8 cellular contexts compared by ENCODE assay signal in the genomic region with DNA sequence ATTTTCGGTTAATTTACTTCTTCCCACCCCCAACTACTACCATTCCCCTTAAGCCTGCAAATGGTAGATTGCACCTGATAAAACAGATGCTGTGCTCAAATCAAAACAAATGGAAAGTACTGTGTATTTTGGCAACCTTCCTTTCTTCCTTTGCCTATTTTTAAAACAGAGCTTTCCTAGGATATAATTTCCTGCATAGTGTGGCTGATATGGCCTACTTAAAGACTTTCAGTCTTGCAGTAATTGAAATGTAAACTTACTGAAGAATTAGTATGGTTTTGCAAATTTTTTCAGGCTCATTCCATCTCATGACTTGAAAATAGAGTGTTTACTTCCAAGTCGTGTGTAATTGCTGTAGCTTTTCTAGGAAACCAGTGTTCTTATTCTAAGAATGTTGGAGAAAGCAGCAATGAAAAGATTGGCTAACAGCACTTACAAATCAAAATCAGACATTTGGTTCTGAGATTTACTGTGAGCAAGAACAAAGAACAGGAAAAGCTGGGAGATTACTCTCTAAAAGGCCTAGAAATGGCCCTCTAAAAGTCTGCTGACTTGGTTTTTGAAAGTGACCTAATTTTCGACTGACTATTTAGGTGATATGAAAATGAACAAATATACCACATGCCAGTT. TPM values are rescaled to one million over a fixed set of nuclear protein-coding genes. Genes with fewer than 3 reads are reported as not detected.
A peak's percentile ranks its signal among the peaks of the same experiment; 100 is the strongest.
DNase-seq lines count a peak whose midpoint lies in the region; ATAC-seq, FAIRE-seq and TF ChIP-seq lines count a peak whose summit lies in the region.

No MANE protein-coding gene starts in this region.

- TF ChIP-seq POLR2A in heart left ventricle (IDR thresholded peaks at IDR 0.05) (no peak), erythroblast (IDR thresholded peaks at IDR 0.05; ENCODE audit: low read length) (no peak)

- POLR2A ChIA-PET in activated CD4-positive, alpha-beta memory T cell treated with anti-CD3 and anti-CD28 coated beads for 36 hours (lab: Charles Lee) = interaction anchor here (1.7 kb wide), 1 partner anchor 51 kb away, joined by 4 read pairs; no protein-coding TSS in a partner anchor

- peak overlapping the region in 1 of 12 donors; percentile 2 for H3K4me3 ChIP-seq in heart left ventricle

- peaks cover 25% of the 10 kb centered on the region for H3K4me1 Mint-ChIP-seq in activated naive CD4-positive, alpha-beta T cell treated with anti-CD3 and anti-CD28 coated beads, Interleukin-2, amount 10 ng/mL, durations not matched to agents 7 days and 5 days
- peaks cover 15% of the 10 kb centered on the region for H3K4me1 Mint-ChIP-seq in activated naive CD4-positive, alpha-beta T cell treated with anti-CD3 and anti-CD28 coated beads for 36 hours (ENCODE audit: low read depth)
- H3K4me1 Mint-ChIP-seq in activated CD4-positive, alpha-beta memory T cell treated with anti-CD3 and anti-CD28 coated beads for 36 hours (ENCODE audit: low read depth) = peaks cover 28% of the 10 kb centered on the region
- H3K4me1 Mint-ChIP-seq in stimulated activated effector memory CD8-positive, alpha-beta T cell treated with anti-CD3 and anti-CD28 coated beads, Interleukin-12 subunit alpha, Interleukin-12 subunit beta, amount 100 ng/mL, for 72 hours = peaks cover 6% of the 10 kb centered on the region

- H3K27ac Mint-ChIP-seq in activated naive CD4-positive, alpha-beta T cell treated with anti-CD3 and anti-CD28 coated beads, Interleukin-2, amount 10 ng/mL, durations not matched to agents 7 days and 5 days = peak overlapping the region; percentile 83
- H3K27ac Mint-ChIP-seq in activated naive CD4-positive, alpha-beta T cell treated with anti-CD3 and anti-CD28 coated beads for 36 hours = no peak overlapping the region
- peak overlapping the region; percentile 40 for H3K27ac Mint-ChIP-seq in activated CD4-positive, alpha-beta memory T cell treated with anti-CD3 and anti-CD28 coated beads for 36 hours
- peak overlapping the region; percentile 17 for H3K27ac Mint-ChIP-seq in stimulated activated effector memory CD8-positive, alpha-beta T cell treated with anti-CD3 and anti-CD28 coated beads, Interleukin-12 subunit alpha, Interleukin-12 subunit beta, amount 100 ng/mL, for 72 hours

- H3K4me3 Mint-ChIP-seq in activated naive CD4-positive, alpha-beta T cell treated with anti-CD3 and anti-CD28 coated beads, Interleukin-2, amount 10 ng/mL, durations not matched to agents 7 days and 5 days = no peak overlapping the region
- H3K4me3 Mint-ChIP-seq in activated naive CD4-positive, alpha-beta T cell treated with anti-CD3 and anti-CD28 coated beads for 36 hours = no peak overlapping the region
- no peak overlapping the region for H3K4me3 Mint-ChIP-seq in activated CD4-positive, alpha-beta memory T cell treated with anti-CD3 and anti-CD28 coated beads for 36 hours
- no peak overlapping the region for H3K4me3 Mint-ChIP-seq in stimulated activated effector memory CD8-positive, alpha-beta T cell treated with anti-CD3 and anti-CD28 coated beads, Interleukin-12 subunit alpha, Interleukin-12 subunit beta, amount 100 ng/mL, for 72 hours

- no peaks in the 10 kb centered on the region for H3K9me3 Mint-ChIP-seq in activated naive CD4-positive, alpha-beta T cell treated with anti-CD3 and anti-CD28 coated beads, Interleukin-2, amount 10 ng/mL, durations not matched to agents 7 days and 5 days
- no peaks in the 10 kb centered on the region for H3K9me3 Mint-ChIP-seq in activated naive CD4-positive, alpha-beta T cell treated with anti-CD3 and anti-CD28 coated beads for 36 hours
- no peaks in the 10 kb centered on the region for H3K9me3 Mint-ChIP-seq in activated CD4-positive, alpha-beta memory T cell treated with anti-CD3 and anti-CD28 coated beads for 36 hours
- no peaks in the 10 kb centered on the region for H3K9me3 Mint-ChIP-seq in stimulated activated effector memory CD8-positive, alpha-beta T cell treated with anti-CD3 and anti-CD28 coated beads, Interleukin-12 subunit alpha, Interleukin-12 subunit beta, amount 100 ng/mL, for 72 hours

- H3K27me3 ChIP-seq in heart left ventricle = no peaks in the 10 kb centered on the region

- no peaks in the 10 kb centered on the region for H3K27me3 Mint-ChIP-seq in activated naive CD4-positive, alpha-beta T cell treated with anti-CD3 and anti-CD28 coated beads, Interleukin-2, amount 10 ng/mL, durations not matched to agents 7 days and 5 days
- no peaks in the 10 kb centered on the region for H3K27me3 Mint-ChIP-seq in activated naive CD4-positive, alpha-beta T cell treated with anti-CD3 and anti-CD28 coated beads for 36 hours (ENCODE audit: low read depth)
- H3K27me3 Mint-ChIP-seq in activated CD4-positive, alpha-beta memory T cell treated with anti-CD3 and anti-CD28 coated beads for 36 hours = no peaks in the 10 kb centered on the region

- H3K36me3 Mint-ChIP-seq in activated naive CD4-positive, alpha-beta T cell treated with anti-CD3 and anti-CD28 coated beads, Interleukin-2, amount 10 ng/mL, durations not matched to agents 7 days and 5 days = peaks cover 21% of the 10 kb centered on the region
- peaks cover 15% of the 10 kb centered on the region for H3K36me3 Mint-ChIP-seq in activated naive CD4-positive, alpha-beta T cell treated with anti-CD3 and anti-CD28 coated beads for 36 hours (ENCODE audit: low read depth)
- H3K36me3 Mint-ChIP-seq in activated CD4-positive, alpha-beta memory T cell treated with anti-CD3 and anti-CD28 coated beads for 36 hours = peaks cover 11% of the 10 kb centered on the region
- no peaks in the 10 kb centered on the region for H3K36me3 Mint-ChIP-seq in stimulated activated effector memory CD8-positive, alpha-beta T cell treated with anti-CD3 and anti-CD28 coated beads, Interleukin-12 subunit alpha, Interleukin-12 subunit beta, amount 100 ng/mL, for 72 hours

- TF ChIP-seq CTCF in heart left ventricle (IDR thresholded peaks at IDR 0.05) = no peak

- DNase-seq in activated naive CD4-positive, alpha-beta T cell treated with anti-CD3 and anti-CD28 coated beads, Interleukin-2, amount 10 ng/mL, durations not matched to agents 7 days and 5 days = no peak
- no peak for DNase-seq in activated naive CD4-positive, alpha-beta T cell treated with anti-CD3 and anti-CD28 coated beads for 36 hours
- DNase-seq in activated CD4-positive, alpha-beta memory T cell treated with anti-CD3 and anti-CD28 coated beads for 36 hours = no peak
- DNase-seq in heart left ventricle = no peak
- DNase-seq in stimulated activated effector memory CD8-positive, alpha-beta T cell treated with anti-CD3 and anti-CD28 coated beads, Interleukin-12 subunit alpha, Interleukin-12 subunit beta, amount 100 ng/mL, for 72 hours (ENCODE audit: low spot score in 2 of 2) = no peak
- no peak for DNase-seq in HTR-8/SVneo (ENCODE audit: insufficient read length, low spot score)
- no peak for DNase-seq in erythroblast (lab: John Stamatoyannopoulos, UW)
- DNase-seq in mesenteric fat pad (ENCODE audit: low spot score) = no peak

- CTCF ChIA-PET in activated naive CD4-positive, alpha-beta T cell treated with anti-CD3 and anti-CD28 coated beads, Interleukin-2, amount 10 ng/mL, durations not matched to agents 7 days and 5 days (lab: Charles Lee) = no interaction called here
- CTCF ChIA-PET in activated naive CD4-positive, alpha-beta T cell treated with anti-CD3 and anti-CD28 coated beads for 36 hours (lab: Charles Lee) = interaction anchor here (1.4 to 1.5 kb wide), 2 partner anchors 147 to 355 kb away, joined by 3 to 4 read pairs; no protein-coding TSS in a partner anchor
- CTCF ChIA-PET in activated CD4-positive, alpha-beta memory T cell treated with anti-CD3 and anti-CD28 coated beads for 36 hours (lab: Charles Lee) = interaction anchor here (0.8 kb wide), 1 partner anchor 34 kb away, joined by 3 read pairs; no protein-coding TSS in a partner anchor

- peak overlapping the region; percentile 14 to 78 (median 56) for H3K27ac ChIP-seq in heart left ventricle

- peak; percentile 20 to 67 (median 56) for ATAC-seq in heart left ventricle
- ATAC-seq in stimulated activated effector memory CD8-positive, alpha-beta T cell treated with anti-CD3 and anti-CD28 coated beads, Interleukin-12 subunit alpha, Interleukin-12 subunit beta, amount 100 ng/mL, for 72 hours = peak; percentile 87

- intact Hi-C loops in activated naive CD4-positive, alpha-beta T cell treated with anti-CD3 and anti-CD28 coated beads for 36 hours (cut with micrococcal nuclease) = loop anchor here (5.0 kb wide), 1 partner anchor 34 kb away; no protein-coding TSS in a partner anchor
- intact Hi-C loops in activated CD4-positive, alpha-beta memory T cell treated with anti-CD3 and anti-CD28 coated beads for 36 hours (cut with micrococcal nuclease) = loop anchor here (1.0 to 5.0 kb wide), 6 partner anchors 51 to 401 kb away; partner anchors contain the start of gene REEP3
- intact Hi-C loops in heart left ventricle (cut with DNase I) = loop anchor here in 2 of 10 donors (5.0 to 10.0 kb wide), 3 partner anchors 48 to 54 kb away; partner anchors contain the start of gene REEP3 (in 2 of the 2)

- FAIRE-seq in HTR-8/SVneo (lab: Jason Lieb, UNC) = no peak

- 17 to 27% (median 19%) methylated on average over 3 of the region's 3 CpGs for WGBS in heart left ventricle, 4 donors

- peaks cover 0 to 3% (median 0%) of the 10 kb centered on the region in 12 donors for H3K9me3 ChIP-seq in heart left ventricle

- peaks cover 0 to 30% (median 10%) of the 10 kb centered on the region in 9 donors for H3K36me3 ChIP-seq in heart left ventricle

- peaks cover 0 to 51% (median 41%) of the 10 kb centered on the region in 12 donors for H3K4me1 ChIP-seq in heart left ventricle

RNA-seq across cellular contexts. Expression of gene REEP3, which starts 52.0 kb away (rescaled TPM):
- total RNA-seq in activated naive CD4-positive, alpha-beta T cell treated with anti-CD3 and anti-CD28 coated beads for 36 hours = 10 to 100 TPM; 11.2 to 11.9 TPM
- 10 to 100 TPM; 19.5 to 20.7 TPM for total RNA-seq in activated CD4-positive, alpha-beta memory T cell treated with anti-CD3 and anti-CD28 coated beads for 36 hours
- total RNA-seq in heart left ventricle (10 to 100 TPM; 12.5 to 48.2 (median 24.9) TPM), mesenteric fat pad (58.6 TPM)
- polyA plus RNA-seq in heart left ventricle = 10 to 100 TPM in 1 of 2 donors, 1 to 10 TPM in 1; 9.1 to 21.9 TPM
